In genomic region chr9:41088450-41089059, GRCh38 we compare ENCODE assay signal across 11 cellular contexts. TPM values are rescaled to one million over a fixed set of nuclear protein-coding genes. Genes with fewer than 3 reads are reported as not detected.
DNase-seq lines count a peak whose midpoint lies in the region; ATAC-seq, FAIRE-seq and TF ChIP-seq lines count a peak whose summit lies in the region.
"Not testable (repeated sequence)": the region's sequence is repeated elsewhere in the genome, so short reads cannot be mapped to it uniquely, and the experiment has no call there.
"Had no signal": no experiment of that assay in that cellular context is flagged by ENCODE, and none has a peak within 500 bp of the region (broad histone marks: within the 10 kb centered on the region; RNA-seq: fewer than 3 reads in every experiment).

No MANE protein-coding gene starts in this region.

- H3K9me3 ChIP-seq in MG63; astrocyte (ENCODE audit: insufficient read depth, low read depth, low read length): not testable (repeated sequence)

- H3K4me3 ChIP-seq in MG63; astrocyte (ENCODE audit: insufficient read depth, low read depth, low read length): not testable (repeated sequence)

- not testable (repeated sequence) for H3K4me3 Mint-ChIP-seq in astrocyte (ENCODE audit: unreplicated experiment); neural crest cell

- H3K27ac ChIP-seq in 22Rv1; astrocyte (ENCODE audit: low read depth, low read length): not testable (repeated sequence)

- H3K27me3 Mint-ChIP-seq in astrocyte (ENCODE audit: low read depth, unreplicated experiment) (peaks cover 19% of the 10 kb centered on the region), neural crest cell (ENCODE audit: low read depth) (peaks cover 48% of the 10 kb centered on the region)

- H3K4me1 Mint-ChIP-seq in astrocyte (ENCODE audit: low read depth, unreplicated experiment); neural crest cell: not testable (repeated sequence)

- not testable (repeated sequence) for H4K20me1 ChIP-seq in astrocyte (ENCODE audit: insufficient read depth, low read length)

- H2AFZ ChIP-seq in astrocyte (ENCODE audit: low read depth, low read length), result not testable (repeated sequence)

- H3K36me3 Mint-ChIP-seq in astrocyte (ENCODE audit: low read depth, unreplicated experiment); neural crest cell (ENCODE audit: low read depth): not testable (repeated sequence)

- H3K4me1 ChIP-seq in astrocyte (ENCODE audit: insufficient read depth, low read length), result not testable (repeated sequence)

- H3K36me3 ChIP-seq in MG63; astrocyte (ENCODE audit: insufficient read depth, low read length): not testable (repeated sequence)

- peak; percentile 53 for ATAC-seq in GM18508 (IDR thresholded peaks at IDR 0.05; ENCODE audit: insufficient read depth, unreplicated experiment)
- peak; percentile 77 for ATAC-seq in GM21515 (IDR thresholded peaks at IDR 0.05; ENCODE audit: unreplicated experiment)
- ATAC-seq in HG03025 (IDR thresholded peaks at IDR 0.05; ENCODE audit: low FRiP score, unreplicated experiment), result peak; percentile 55
- peak; percentile 89 for ATAC-seq in Right ventricle myocardium superior (ENCODE audit: poor library complexity)

- peak overlapping the region; percentile 50 for H3K4me2 ChIP-seq in astrocyte (ENCODE audit: low read length)

- peak; percentile 18 for DNase-seq in MG63
- DNase-seq in astrocyte (ENCODE audit: low read depth); Right ventricle myocardium superior; neural crest cell (ENCODE audit: low read depth, low spot score): not testable (repeated sequence)

- H3K27me3 ChIP-seq in MG63; astrocyte (ENCODE audit: insufficient read depth, low read length): not testable (repeated sequence)

- not testable (repeated sequence) for H3K79me2 ChIP-seq in astrocyte (ENCODE audit: insufficient read depth, low read length)

- not testable (repeated sequence) for FAIRE-seq in astrocyte (lab: Jason Lieb, UNC)

- not testable (repeated sequence) for H3K9me3 Mint-ChIP-seq in astrocyte (ENCODE audit: unreplicated experiment); neural crest cell

- H3K27ac Mint-ChIP-seq in astrocyte (ENCODE audit: unreplicated experiment); neural crest cell (ENCODE audit: unreplicated experiment): not testable (repeated sequence)

- H3K9ac ChIP-seq in astrocyte (ENCODE audit: low read length), result not testable (repeated sequence)

- TF ChIP-seq CTCF in 22Rv1 (IDR thresholded peaks at IDR 0.05) (peak; percentile 50), astrocyte (IDR thresholded peaks at IDR 0.05; ENCODE audit: insufficient read depth, low read depth, low read length) (peak; percentile 25), neural crest cell (conservative IDR thresholded peaks at IDR 0.05) (peak; percentile 59)

- intact Hi-C loops in Right ventricle myocardium superior (cut with DNase I), result not testable (repeated sequence)

RNA-seq across cellular contexts. Expression of gene FOXD4L6, which starts 39.9 kb away (rescaled TPM):
- total RNA-seq in MG63 (2014; rRNA removed; shearing (Covaris generic); ENCODE audit: low replicate concordance), result not detected in 2 replicates
- total RNA-seq in astrocyte (0.18 TPM in 1 of 2 replicates, not detected in the other), Right ventricle myocardium superior (not detected), neural crest cell (0.30 and 0.48 TPM in 2 replicates)
- total RNA-seq: Daoy, HT-29, ureter had no signal
